In genomic region chr10:22649390-22649841, GRCh38 we compare ENCODE assay signal across 11 cellular contexts.
DNase-seq lines count a peak whose midpoint lies in the region; ATAC-seq lines count a peak whose summit lies in the region.
"Had no signal": no experiment of that assay in that cellular context is flagged by ENCODE, and none has a peak within 500 bp of the region (broad histone marks: within the 10 kb centered on the region; RNA-seq: fewer than 3 reads in every experiment).

No MANE protein-coding gene starts in this region.

- CTCF ChIA-PET in activated CD4-positive, alpha-beta T cell treated with anti-CD3 and anti-CD28 coated beads for 36 hours (lab: Charles Lee), result interaction anchor here (0.5 to 2.2 kb wide), 8 partner anchors 9 to 1148 kb away, joined by 3 to 11 read pairs (median 4); no protein-coding TSS in a partner anchor

- H3K36me3 Mint-ChIP-seq in activated CD4-positive, alpha-beta T cell treated with anti-CD3 and anti-CD28 coated beads for 36 hours (ENCODE audit: low read depth), result peaks cover 18% of the 10 kb centered on the region
- H3K36me3 Mint-ChIP-seq in activated CD4-positive, alpha-beta T cell treated with anti-CD3 and anti-CD28 coated beads, Interleukin-2, amount 10 ng/mL, durations not matched to agents 24 days and 14 days (ENCODE audit: low read depth), result peaks cover 24% of the 10 kb centered on the region

- H3K4me1 Mint-ChIP-seq in activated CD4-positive, alpha-beta T cell treated with anti-CD3 and anti-CD28 coated beads for 36 hours, result peaks cover 90% of the 10 kb centered on the region
- H3K4me1 Mint-ChIP-seq in activated CD4-positive, alpha-beta T cell treated with anti-CD3 and anti-CD28 coated beads, Interleukin-2, amount 10 ng/mL, durations not matched to agents 24 days and 14 days, result peaks cover 82% of the 10 kb centered on the region

- peak overlapping the region; percentile 93 for H3K27ac Mint-ChIP-seq in activated CD4-positive, alpha-beta T cell treated with anti-CD3 and anti-CD28 coated beads for 36 hours
- peak overlapping the region; percentile 100 for H3K27ac Mint-ChIP-seq in activated CD4-positive, alpha-beta T cell treated with anti-CD3 and anti-CD28 coated beads, Interleukin-2, amount 10 ng/mL, durations not matched to agents 24 days and 14 days

- POLR2A ChIA-PET in activated CD4-positive, alpha-beta T cell treated with anti-CD3 and anti-CD28 coated beads for 36 hours (lab: Charles Lee), result interaction anchor here (1.2 to 2.4 kb wide), 5 partner anchors 8 to 63 kb away, joined by 3 to 8 read pairs (median 5); no protein-coding TSS in a partner anchor

- no peaks in the 10 kb centered on the region for H3K9me3 Mint-ChIP-seq in activated CD4-positive, alpha-beta T cell treated with anti-CD3 and anti-CD28 coated beads for 36 hours (ENCODE audit: low read depth)
- H3K9me3 Mint-ChIP-seq in activated CD4-positive, alpha-beta T cell treated with anti-CD3 and anti-CD28 coated beads, Interleukin-2, amount 10 ng/mL, durations not matched to agents 24 days and 14 days, result no peaks in the 10 kb centered on the region

- H3K4me3 Mint-ChIP-seq in activated CD4-positive, alpha-beta T cell treated with anti-CD3 and anti-CD28 coated beads for 36 hours, result peak overlapping the region; percentile 49
- peak overlapping the region; percentile 90 for H3K4me3 Mint-ChIP-seq in activated CD4-positive, alpha-beta T cell treated with anti-CD3 and anti-CD28 coated beads, Interleukin-2, amount 10 ng/mL, durations not matched to agents 24 days and 14 days

- intact Hi-C loops in activated CD4-positive, alpha-beta T cell treated with anti-CD3 and anti-CD28 coated beads for 36 hours (cut with DNase I, micrococcal nuclease), result loop anchor here (1.0 to 5.0 kb wide), 5 partner anchors 19 to 44 kb away; no protein-coding TSS in a partner anchor
- intact Hi-C loops in activated CD4-positive, alpha-beta T cell treated with anti-CD3 and anti-CD28 coated beads, Interleukin-2, amount 10 ng/mL, durations not matched to agents 24 days and 14 days (cut with micrococcal nuclease), result loop anchor here (1.0 to 2.0 kb wide), 3 partner anchors 17 to 63 kb away; no protein-coding TSS in a partner anchor

- DNase-seq in activated CD4-positive, alpha-beta T cell treated with anti-CD3 and anti-CD28 coated beads for 36 hours, result peak; percentile 69
- DNase-seq in activated CD4-positive, alpha-beta T cell treated with anti-CD3 and anti-CD28 coated beads for 1 hour, result no peak
- peak; percentile 77 for DNase-seq in activated CD4-positive, alpha-beta T cell treated with anti-CD3 and anti-CD28 coated beads, Interleukin-2, amount 10 ng/mL, durations not matched to agents 24 days and 14 days
- DNase-seq in islet precursor cell, result peak; percentile 70
- DNase-seq in stimulated activated naive CD8-positive, alpha-beta T cell treated with anti-CD3 and anti-CD28 coated beads, Interleukin-15, Interleukin-2, amounts not matched to agents 100 U/mL and 50 U/mL, for 24 hours, result peak; percentile 57
- no peak for DNase-seq in NCI-H1092 treated with DMSO at 0.1 percent for 48 hours (lab: John Stamatoyannopoulos, UW)
- DNase-seq in NCI-H2107 treated with DMSO at 0.1 percent for 48 hours (lab: John Stamatoyannopoulos, UW; ENCODE audit: unreplicated experiment), result no peak
- DNase-seq: activated CD4-positive, CD25-positive, alpha-beta regulatory T cell; midbrain; NCI-H1105 had no signal

- no peaks in the 10 kb centered on the region for H3K27me3 Mint-ChIP-seq in activated CD4-positive, alpha-beta T cell treated with anti-CD3 and anti-CD28 coated beads for 36 hours
- no peaks in the 10 kb centered on the region for H3K27me3 Mint-ChIP-seq in activated CD4-positive, alpha-beta T cell treated with anti-CD3 and anti-CD28 coated beads, Interleukin-2, amount 10 ng/mL, durations not matched to agents 24 days and 14 days

- peak; percentile 50 for ATAC-seq in activated CD4-positive, alpha-beta T cell treated with anti-CD3 and anti-CD28 coated beads for 36 hours
- peak; percentile 31 for ATAC-seq in stimulated activated naive CD8-positive, alpha-beta T cell treated with anti-CD3 and anti-CD28 coated beads, Interleukin-15, Interleukin-2, amounts not matched to agents 100 U/mL and 50 U/mL, for 24 hours
- no peak for ATAC-seq in HG03439 (IDR thresholded peaks at IDR 0.05; ENCODE audit: unreplicated experiment)

Comparison
In these comparisons a context has a peak if more than half of its experiments do, and no peak if none do; other contexts are left out.
1. DNase-seq: peak in activated CD4-positive, alpha-beta T cell treated with anti-CD3 and anti-CD28 coated beads for 36 hours (single experiment), activated CD4-positive, alpha-beta T cell treated with anti-CD3 and anti-CD28 coated beads, Interleukin-2, amount 10 ng/mL, durations not matched to agents 24 days and 14 days (single experiment), islet precursor cell (single experiment) and stimulated activated naive CD8-positive, alpha-beta T cell treated with anti-CD3 and anti-CD28 coated beads, Interleukin-15, Interleukin-2, amounts not matched to agents 100 U/mL and 50 U/mL, for 24 hours (single experiment); none in activated CD4-positive, alpha-beta T cell treated with anti-CD3 and anti-CD28 coated beads for 1 hour (single experiment), NCI-H1092 treated with DMSO at 0.1 percent for 48 hours (single experiment) and NCI-H2107 treated with DMSO at 0.1 percent for 48 hours (single experiment).